8 cellular contexts compared by ENCODE assay signal in the genomic region with DNA sequence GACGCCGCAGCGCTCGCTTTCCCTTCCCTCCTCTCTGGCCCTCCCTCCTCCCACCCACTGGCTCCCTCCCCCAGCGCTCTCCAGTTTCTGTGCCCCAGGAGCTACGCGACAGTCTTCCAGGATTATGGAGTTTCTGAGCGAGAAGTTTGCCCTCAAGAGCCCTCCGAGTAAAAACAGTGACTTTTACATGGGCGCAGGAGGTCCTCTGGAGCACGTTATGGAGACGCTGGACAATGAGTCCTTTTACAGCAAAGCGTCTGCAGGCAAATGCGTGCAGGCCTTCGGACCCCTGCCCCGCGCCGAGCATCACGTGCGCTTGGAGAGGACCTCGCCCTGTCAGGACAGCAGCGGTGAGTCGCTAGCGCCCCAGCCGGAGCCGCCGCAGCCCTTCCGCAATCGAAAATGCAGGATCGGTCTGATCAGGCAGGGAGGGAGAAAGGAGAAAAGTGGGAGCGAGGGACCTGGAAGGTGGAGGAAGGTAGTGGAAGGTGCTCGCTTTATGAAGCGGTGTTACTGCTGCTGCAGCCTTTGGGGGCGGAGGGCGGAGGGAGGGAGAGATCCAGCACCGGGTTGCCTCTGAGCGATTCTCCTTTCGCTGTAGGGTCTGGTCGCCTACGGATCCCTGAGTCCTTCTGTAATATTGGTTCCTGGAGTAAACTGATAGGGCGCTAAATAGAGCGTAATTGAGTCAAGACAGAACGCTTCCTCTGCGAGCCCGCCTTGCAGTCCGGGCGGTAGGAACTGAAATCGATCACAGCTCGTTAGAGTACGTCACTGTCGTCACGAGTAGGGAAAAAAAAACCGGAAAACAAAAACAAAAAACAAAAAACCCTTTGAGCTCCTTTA. TPM values are rescaled to one million over a fixed set of nuclear protein-coding genes. Genes with fewer than 3 reads are reported as not detected.
DNase-seq lines count a peak whose midpoint lies in the region; ATAC-seq and TF ChIP-seq lines count a peak whose summit lies in the region.

Gene ALX1 (plus strand): TSS at position 83 of the 846 bp plus-strand sequence. CDS start 42 bp downstream, at position 125.

- peak; percentile 10 for DNase-seq in ELR (ENCODE audit: low read depth)
- DNase-seq in RWPE2 (ENCODE audit: low spot score) = no peak
- no peak for DNase-seq in esophagus muscularis mucosa (ENCODE audit: extremely low spot score)
- DNase-seq in nephron progenitor cell = peak; percentile 73

- no peak for TF ChIP-seq CTCF in RWPE2 (IDR thresholded peaks at IDR 0.05; ENCODE audit: poor library complexity, severe bottlenecking)
- TF ChIP-seq CTCF in esophagus muscularis mucosa (IDR thresholded peaks at IDR 0.05) = no peak
- no peak for TF ChIP-seq CTCF in nephron progenitor cell (IDR thresholded peaks at IDR 0.05)

- H3K27ac ChIP-seq in RWPE2 (ENCODE audit: poor library complexity, severe bottlenecking) (no peak within 1 kb of the TSS), esophagus muscularis mucosa (replicated peaks in 1 of 4) (no peak within 1 kb of the TSS)

- no peaks in the 10 kb centered on the region for H3K9me3 Mint-ChIP-seq in nephron progenitor cell

- no peak for TF ChIP-seq EP300 in esophagus muscularis mucosa (IDR thresholded peaks at IDR 0.05)

- H3K4me1 ChIP-seq in RWPE2 (ENCODE audit: insufficient read depth, poor library complexity, severe bottlenecking) (no peaks in the 10 kb centered on the region), esophagus muscularis mucosa (peaks cover 17 to 23% (median 20%) of the 10 kb centered on the region in 4 donors)

- no peaks in the 10 kb centered on the region for H3K36me3 Mint-ChIP-seq in nephron progenitor cell (ENCODE audit: low read depth)

- TF ChIP-seq POLR2A in esophagus muscularis mucosa (IDR thresholded peaks at IDR 0.05; ENCODE audit: low read depth) = no peak

- H3K4me3 Mint-ChIP-seq in nephron progenitor cell = peak within 1 kb of the TSS; percentile 95

- ATAC-seq in HG02763 (IDR thresholded peaks at IDR 0.05; ENCODE audit: unreplicated experiment) = peak; percentile 47
- peak; percentile 67 for ATAC-seq in RWPE2 (ENCODE audit: low read depth)
- no peak for ATAC-seq in GM19328 (IDR thresholded peaks at IDR 0.05; ENCODE audit: unreplicated experiment)
- ATAC-seq in GM21528 (IDR thresholded peaks at IDR 0.05; ENCODE audit: low FRiP score, unreplicated experiment) = no peak
- no peak for ATAC-seq in HG03565 (IDR thresholded peaks at IDR 0.05; ENCODE audit: unreplicated experiment)

- peak within 1 kb of the TSS; percentile 99 for H3K27ac Mint-ChIP-seq in nephron progenitor cell

- H3K4me1 Mint-ChIP-seq in nephron progenitor cell = peaks cover 33% of the 10 kb centered on the region

- 4% methylated on average over 45 of the region's 53 CpGs for WGBS in esophagus muscularis mucosa

- peaks cover 44% of the 10 kb centered on the region for H3K27me3 Mint-ChIP-seq in nephron progenitor cell (ENCODE audit: low read depth, poor library complexity)

- H3K27me3 ChIP-seq in RWPE2 (ENCODE audit: insufficient read depth, poor library complexity, severe bottlenecking) = peaks cover 93% of the 10 kb centered on the region
- H3K27me3 ChIP-seq in esophagus muscularis mucosa = peaks cover 3 to 99% (median 60%) of the 10 kb centered on the region in 4 donors

- H3K36me3 ChIP-seq in RWPE2 (ENCODE audit: low read depth) = no peaks in the 10 kb centered on the region
- no peaks in the 10 kb centered on the region for H3K36me3 ChIP-seq in esophagus muscularis mucosa

- H3K4me3 ChIP-seq in RWPE2 (ENCODE audit: severe bottlenecking) (peak within 1 kb of the TSS; percentile 10), esophagus muscularis mucosa (peak within 1 kb of the TSS; percentile 42 to 55 (median 47))

- H3K9me3 ChIP-seq in RWPE2 (ENCODE audit: severe bottlenecking) (no peaks in the 10 kb centered on the region), esophagus muscularis mucosa (peaks cover 0 to 19% (median 7%) of the 10 kb centered on the region in 4 donors)

- intact Hi-C loops in esophagus muscularis mucosa (cut with DNase I) = no loop called here

RNA-seq across cellular contexts. Expression of gene ALX1, which starts in this region (rescaled TPM):
- total RNA-seq in esophagus muscularis mucosa = under 1 TPM in 2 of 4 donors, not detected in 2; 0.34 to 0.39 TPM

Comparison
In these comparisons a context has a peak if more than half of its experiments do, and no peak if none do; other contexts are left out.
1. DNase-seq: peak in ELR (single experiment) and nephron progenitor cell (single experiment); none in RWPE2 (single experiment) and esophagus muscularis mucosa (single experiment).
2. ATAC-seq: peak in HG02763 (single experiment) and RWPE2 (single experiment); none in GM19328 (single experiment), GM21528 (single experiment) and HG03565 (single experiment).